In genomic region chr2:163655672-163656071, GRCh38 we compare ENCODE assay signal across 15 cellular contexts.
"Had no signal": no experiment of that assay in that cellular context is flagged by ENCODE, and none has a peak within 500 bp of the region (broad histone marks: within the 10 kb centered on the region; RNA-seq: fewer than 3 reads in every experiment).

No MANE protein-coding gene starts in this region.

- H3K4me3 Mint-ChIP-seq: activated naive CD4-positive, alpha-beta T cell treated with anti-CD3 and anti-CD28 coated beads, Interleukin-2, amount 50 U/mL, for 24 hours; brain; nephron progenitor cell; stimulated activated naive CD8-positive, alpha-beta T cell treated with anti-CD3 and anti-CD28 coated beads, Interleukin-15, amount 100 ng/mL, for 72 hours had no signal

- H3K36me3 ChIP-seq: vagina had no signal

- H3K27ac ChIP-seq: dorsolateral prefrontal cortex, foreskin keratinocyte, vagina had no signal

- H3K4me1 ChIP-seq: vagina had no signal

- H3K4me3 ChIP-seq: dorsolateral prefrontal cortex, vagina had no signal

- H3K36me3 Mint-ChIP-seq: activated naive CD4-positive, alpha-beta T cell treated with anti-CD3 and anti-CD28 coated beads, Interleukin-2, amount 50 U/mL, for 24 hours had no signal

- ATAC-seq: activated CD4-positive, CD25-positive, alpha-beta regulatory T cell treated with anti-CD3 and anti-CD28 coated beads, Interleukin-2, amount 50 U/mL, for 24 hours; esophagus mucosa; foreskin keratinocyte; stimulated activated naive CD8-positive, alpha-beta T cell treated with anti-CD3 and anti-CD28 coated beads, Interleukin-15, amount 100 ng/mL, for 72 hours had no signal

- H3K9me3 Mint-ChIP-seq: activated naive CD4-positive, alpha-beta T cell treated with anti-CD3 and anti-CD28 coated beads, Interleukin-2, amount 50 U/mL, for 24 hours; brain; nephron progenitor cell; stimulated activated naive CD8-positive, alpha-beta T cell treated with anti-CD3 and anti-CD28 coated beads, Interleukin-15, amount 100 ng/mL, for 72 hours had no signal

- H3K27me3 ChIP-seq: dorsolateral prefrontal cortex, foreskin keratinocyte, vagina had no signal

- H3K9me3 ChIP-seq: vagina had no signal

- H3K4me1 Mint-ChIP-seq: activated naive CD4-positive, alpha-beta T cell treated with anti-CD3 and anti-CD28 coated beads, Interleukin-2, amount 50 U/mL, for 24 hours; stimulated activated naive CD8-positive, alpha-beta T cell treated with anti-CD3 and anti-CD28 coated beads, Interleukin-15, amount 100 ng/mL, for 72 hours had no signal

- H3K27ac Mint-ChIP-seq: activated naive CD4-positive, alpha-beta T cell treated with anti-CD3 and anti-CD28 coated beads, Interleukin-2, amount 50 U/mL, for 24 hours; nephron progenitor cell; stimulated activated naive CD8-positive, alpha-beta T cell treated with anti-CD3 and anti-CD28 coated beads, Interleukin-15, amount 100 ng/mL, for 72 hours had no signal

- DNase-seq: activated CD4-positive, alpha-beta T cell treated with anti-CD3 and anti-CD28 coated beads, Interleukin-2, amount 50 U/mL, for 4 hours; activated T-cell treated with anti-CD3 and anti-CD28 coated beads, Interleukin-2, amount 50 U/mL, for 1 hour; amniotic stem cell; dorsolateral prefrontal cortex; foreskin keratinocyte; kidney glomerular epithelial cell; mammary epithelial cell; nephron progenitor cell; stimulated activated CD4-positive, alpha-beta T cell treated with anti-CD3 and anti-CD28 coated beads, Interleukin-4, amount 100 ng/mL, for 1 hour; stimulated activated naive CD8-positive, alpha-beta T cell treated with anti-CD3 and anti-CD28 coated beads, Interleukin-15, amount 100 ng/mL, for 72 hours had no signal

- H3K27me3 Mint-ChIP-seq: activated naive CD4-positive, alpha-beta T cell treated with anti-CD3 and anti-CD28 coated beads, Interleukin-2, amount 50 U/mL, for 24 hours; brain; stimulated activated naive CD8-positive, alpha-beta T cell treated with anti-CD3 and anti-CD28 coated beads, Interleukin-15, amount 100 ng/mL, for 72 hours had no signal
